8 cellular contexts compared by ENCODE assay signal in the genomic region with DNA sequence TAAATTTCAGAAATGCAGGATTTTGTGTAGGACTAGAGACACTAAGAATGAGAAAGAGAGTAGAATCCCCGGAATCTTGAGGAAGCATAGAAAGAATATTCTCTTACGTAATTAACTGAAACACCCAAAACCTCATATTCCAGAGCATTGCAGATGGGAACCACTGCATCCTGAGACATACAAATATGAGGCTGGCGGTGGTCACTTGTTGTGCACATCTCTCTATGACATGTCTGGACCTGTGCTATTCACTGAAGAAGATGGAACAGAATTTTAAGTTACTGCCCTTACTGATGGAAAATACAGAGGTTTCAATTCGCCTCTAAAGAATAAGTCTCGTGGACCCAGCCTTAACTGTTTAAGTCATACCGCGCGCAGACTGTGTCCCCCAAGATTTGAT. TPM values are rescaled to one million over a fixed set of nuclear protein-coding genes. Genes with fewer than 3 reads are reported as not detected.
DNase-seq lines count a peak whose midpoint lies in the region; TF ChIP-seq lines count a peak whose summit lies in the region.

No MANE protein-coding gene starts in this region.

- TF ChIP-seq CTCF in fibroblast of villous mesenchyme (IDR thresholded peaks at IDR 0.05; ENCODE audit: insufficient read depth, low read depth, low read length) (no peak), GM10266 (IDR thresholded peaks at IDR 0.05; ENCODE audit: control insufficient read depth, insufficient read depth, low read depth, missing control alignments) (no peak)

- H3K4me3 ChIP-seq in H7 (ENCODE audit: insufficient read depth, low read depth, low read length), result peak overlapping the region; percentile 47; the same call in 1 of the 2 replicates
- H3K4me3 ChIP-seq in SK-N-MC, result peak overlapping the region; percentile 89
- peak overlapping the region; percentile 75 for H3K4me3 ChIP-seq in fibroblast of villous mesenchyme (ENCODE audit: low read depth, low read length)
- H3K4me3 ChIP-seq in skin epidermis, result peak overlapping the region; percentile 47 to 83 (median 67)

- H3K27ac ChIP-seq in SK-N-MC, result peak overlapping the region; percentile 88
- peak overlapping the region in 16 of 21 experiments; percentile 63 to 89 (median 80) for H3K27ac ChIP-seq in skin epidermis

- H3K36me3 ChIP-seq in H7 (replicated peaks; ENCODE audit: control insufficient read depth, insufficient read depth, low read length), result no peaks in the 10 kb centered on the region
- H3K36me3 ChIP-seq in SK-N-MC (ENCODE audit: insufficient read depth, low read length), result peaks cover 15% of the 10 kb centered on the region

- no peaks in the 10 kb centered on the region for H3K27me3 ChIP-seq in H7 (ENCODE audit: control insufficient read depth, insufficient read depth, low read length)

- no peaks in the 10 kb centered on the region for H3K9me3 ChIP-seq in SK-N-MC (ENCODE audit: low read depth, low read length)

- DNase-seq in H7, result no peak
- no peak for DNase-seq in SK-N-MC (ENCODE audit: low read depth, low spot score)
- DNase-seq in fibroblast of villous mesenchyme (ENCODE audit: low read depth), result peak; percentile 2
- DNase-seq in NAMALWA (ENCODE audit: low spot score), result no peak
- DNase-seq in activated effector memory CD4-positive, alpha-beta T cell treated with Interleukin-2 at 50 U/mL for 16 hours, result no peak
- no peak for DNase-seq in COLO668 (lab: John Stamatoyannopoulos, UW; ENCODE audit: unreplicated experiment)
- no peak for DNase-seq in GM10266 (ENCODE audit: extremely low spot score)

- H3K9ac ChIP-seq in SK-N-MC (ENCODE audit: insufficient read length), result peak overlapping the region; percentile 87

RNA-seq across cellular contexts. Expression of a gene that starts 0.8 kb away (rescaled TPM):
- 16.5 and 19.3 TPM in 2 replicates for total RNA-seq in H7 (2014; rRNA removed; shearing (Covaris generic))
- 16.1 and 25.9 TPM in 2 replicates for total RNA-seq in fibroblast of villous mesenchyme

RNA-seq across cellular contexts. Expression of a gene that starts 1.4 kb away (rescaled TPM):
- total RNA-seq in H7 (2014; rRNA removed; shearing (Covaris generic)), result 0.33 and 0.80 TPM in 2 replicates
- total RNA-seq in fibroblast of villous mesenchyme, result under 0.01 and 0.43 TPM in 2 replicates
